1 cellular context compared by ENCODE assay signal in the genomic region with DNA sequence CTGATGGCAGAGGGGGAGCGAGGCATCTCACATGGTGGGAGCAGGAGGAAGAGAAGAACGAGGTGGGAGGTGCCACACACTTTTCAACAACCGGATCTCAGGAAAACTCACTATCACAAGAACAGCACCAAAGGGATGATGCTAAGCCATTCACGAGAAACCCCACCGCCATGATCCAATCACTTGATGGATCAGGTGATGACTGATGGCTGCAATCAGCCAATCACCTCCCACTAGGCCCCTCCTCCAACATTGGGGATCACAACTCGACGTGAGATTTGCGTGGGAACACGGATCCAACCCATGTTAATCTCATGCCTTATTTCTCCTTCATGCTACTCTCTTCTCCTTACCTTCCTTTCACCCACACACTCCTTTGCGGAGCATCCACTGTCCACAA.
A peak's percentile ranks its signal among the peaks of the same experiment; 100 is the strongest.
TF ChIP-seq lines count a peak whose summit lies in the region.

No MANE protein-coding gene starts in this region.

TF ChIP-seq in GM12878, 131 proteins besides CTCF, POLR2A, EP300 and RAD21:
- TF ChIP-seq TCF3 (IDR thresholded peaks at IDR 0.05; ENCODE audit: borderline replicate concordance, insufficient read depth, low read depth, low read length) = no peak
- TF ChIP-seq, protein P1, sequence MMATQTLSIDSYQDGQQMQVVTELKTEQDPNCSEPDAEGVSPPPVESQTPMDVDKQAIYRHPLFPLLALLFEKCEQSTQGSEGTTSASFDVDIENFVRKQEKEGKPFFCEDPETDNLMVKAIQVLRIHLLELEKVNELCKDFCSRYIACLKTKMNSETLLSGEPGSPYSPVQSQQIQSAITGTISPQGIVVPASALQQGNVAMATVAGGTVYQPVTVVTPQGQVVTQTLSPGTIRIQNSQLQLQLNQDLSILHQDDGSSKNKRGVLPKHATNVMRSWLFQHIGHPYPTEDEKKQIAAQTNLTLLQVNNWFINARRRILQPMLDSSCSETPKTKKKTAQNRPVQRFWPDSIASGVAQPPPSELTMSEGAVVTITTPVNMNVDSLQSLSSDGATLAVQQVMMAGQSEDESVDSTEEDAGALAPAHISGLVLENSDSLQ (IDR thresholded peaks at IDR 0.05) = peak; percentile 57; the same call in 1 of the 2 replicates
- TF ChIP-seq BHLHE40 (IDR thresholded peaks at IDR 0.05; ENCODE audit: borderline replicate concordance in 1 of 2, low read depth in 2 of 2, low read length in 1 of 2) = no peak
- TF ChIP-seq, protein P2, sequence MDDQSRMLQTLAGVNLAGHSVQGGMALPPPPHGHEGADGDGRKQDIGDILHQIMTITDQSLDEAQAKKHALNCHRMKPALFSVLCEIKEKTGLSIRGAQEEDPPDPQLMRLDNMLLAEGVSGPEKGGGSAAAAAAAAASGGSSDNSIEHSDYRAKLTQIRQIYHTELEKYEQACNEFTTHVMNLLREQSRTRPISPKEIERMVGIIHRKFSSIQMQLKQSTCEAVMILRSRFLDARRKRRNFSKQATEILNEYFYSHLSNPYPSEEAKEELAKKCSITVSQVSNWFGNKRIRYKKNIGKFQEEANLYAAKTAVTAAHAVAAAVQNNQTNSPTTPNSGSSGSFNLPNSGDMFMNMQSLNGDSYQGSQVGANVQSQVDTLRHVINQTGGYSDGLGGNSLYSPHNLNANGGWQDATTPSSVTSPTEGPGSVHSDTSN (IDR thresholded peaks at IDR 0.05; ENCODE audit: insufficient replicate concordance, low read depth, low read length) = peak; percentile 8
- no peak for TF ChIP-seq FOXK2 (IDR thresholded peaks at IDR 0.05)
TF ChIP-seq in GM12878: peak in this region for 2.
